Comparison of ENCODE assay signal across 8 cellular contexts in the genomic region with DNA sequence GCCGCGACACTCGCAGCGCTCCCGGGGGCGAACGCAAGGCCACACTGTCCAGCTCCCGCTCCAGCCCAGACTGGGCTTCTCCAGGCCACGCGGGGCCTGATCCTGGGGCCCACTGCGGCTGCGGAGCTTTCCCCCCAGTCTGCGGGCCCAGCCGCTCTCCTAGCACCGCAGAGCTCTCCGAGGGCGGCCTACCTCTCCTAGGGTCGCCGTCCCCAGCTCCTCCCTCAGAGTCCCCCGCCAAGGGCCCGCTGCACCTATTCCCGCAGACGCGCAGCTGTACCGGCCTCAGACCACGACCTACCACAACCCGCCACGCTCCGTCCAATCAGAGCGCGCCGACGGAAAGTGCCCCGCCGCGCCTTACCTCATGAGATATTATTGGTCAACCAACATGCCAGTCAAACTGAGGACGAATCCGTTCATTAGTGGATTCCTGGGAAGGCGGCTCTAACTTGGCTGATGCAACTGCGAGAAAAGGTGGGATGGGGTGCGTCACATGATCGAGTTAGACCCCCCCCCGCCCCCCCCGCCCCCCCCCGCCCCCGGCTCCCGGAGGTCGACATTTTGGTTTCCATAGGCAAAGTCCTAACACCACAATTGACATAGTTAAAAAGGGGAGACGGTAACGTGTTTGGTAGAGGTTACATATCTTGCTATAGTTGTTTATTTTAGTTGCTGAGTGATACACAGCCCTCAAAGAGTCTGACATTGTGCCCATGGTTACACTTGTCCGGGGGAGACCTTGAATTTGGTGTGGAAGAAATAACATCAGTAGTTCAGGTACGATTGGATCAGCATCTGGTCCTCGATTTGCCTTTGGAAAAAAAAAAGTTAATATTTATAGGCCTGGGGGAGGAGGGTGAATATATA. TPM values are rescaled to one million over a fixed set of nuclear protein-coding genes. Genes with fewer than 3 reads are reported as not detected.
DNase-seq lines count a peak whose midpoint lies in the region; ATAC-seq and TF ChIP-seq lines count a peak whose summit lies in the region.

A gene (minus strand): TSS at position 278 of the 870 bp plus-strand sequence. CDS start 6,743 bp downstream, outside the sequence.

- H3K14ac ChIP-seq in trophoblast cell (ENCODE audit: low read length): peak within 1 kb of the TSS; percentile 93

- H3K4me1 ChIP-seq in adipocyte (ENCODE audit: control insufficient read depth, insufficient read depth, low read length) (peaks cover 9% of the 10 kb centered on the region), cardiac muscle cell (ENCODE audit: low read depth) (no peaks in the 10 kb centered on the region), trophoblast cell (ENCODE audit: control insufficient read depth in 1 of 2, insufficient read depth in 2 of 2, low read length in 2 of 2) (no peaks in the 10 kb centered on the region), transverse colon (peaks cover 5 to 25% (median 15%) of the 10 kb centered on the region in 4 donors)

- ATAC-seq in HG02763 (IDR thresholded peaks at IDR 0.05; ENCODE audit: unreplicated experiment): peak; percentile 97

- peak within 1 kb of the TSS; percentile 65 for H3K4me2 ChIP-seq in trophoblast cell (ENCODE audit: low read length)

- H3K27ac ChIP-seq in cardiac muscle cell (peak within 1 kb of the TSS; percentile 88), trophoblast cell (ENCODE audit: low read depth, low read length) (peak within 1 kb of the TSS; percentile 90), transverse colon (peak within 1 kb of the TSS; percentile 91 to 98 (median 96))

- TF ChIP-seq POLR2A in transverse colon (IDR thresholded peaks at IDR 0.05): peak; percentile 97

- peak within 1 kb of the TSS; percentile 100 for H3K9ac ChIP-seq in adipocyte (ENCODE audit: low read length)
- peak within 1 kb of the TSS; percentile 72 for H3K9ac ChIP-seq in trophoblast cell (ENCODE audit: low read length)

- peak within 1 kb of the TSS; percentile 84 for H4K8ac ChIP-seq in trophoblast cell (ENCODE audit: low read depth, low read length)

- peaks cover 15% of the 10 kb centered on the region for H3K79me2 ChIP-seq in trophoblast cell (ENCODE audit: control insufficient read depth, insufficient read depth, low read length, poor library complexity)

- H2AK5ac ChIP-seq in trophoblast cell (ENCODE audit: low read length): peak within 1 kb of the TSS; percentile 81

- TF ChIP-seq EP300 in transverse colon (IDR thresholded peaks at IDR 0.05; ENCODE audit: low read depth): no peak

- H3K79me1 ChIP-seq in trophoblast cell (ENCODE audit: low read length): peaks cover 16% of the 10 kb centered on the region

- H3K4me3 ChIP-seq in GM12865 (ENCODE audit: low read depth, low read length) (peak within 1 kb of the TSS; percentile 88), adipocyte (ENCODE audit: low read length) (peak within 1 kb of the TSS; percentile 98), cardiac muscle cell (peak within 1 kb of the TSS; percentile 39), trophoblast cell (ENCODE audit: low read depth, low read length) (peak within 1 kb of the TSS; percentile 81), transverse colon (peak within 1 kb of the TSS; percentile 63 to 91 (median 78))

- in situ Hi-C loops in transverse colon (cut with MboI; ENCODE audit: low pct_ligation_motif_present in 1 of 4, low pct_unique_long_range_greater_than_20kb in 1 of 4, low sequenced_read_pairs in 3 of 4): no loop called here

- H3K27me3 ChIP-seq in adipocyte (replicated peaks; ENCODE audit: control insufficient read depth, insufficient read depth, low read length) (no peaks in the 10 kb centered on the region), cardiac muscle cell (no peaks in the 10 kb centered on the region), trophoblast cell (ENCODE audit: insufficient read depth, low read length) (no peaks in the 10 kb centered on the region), transverse colon (no peaks in the 10 kb centered on the region)

- H3K36me3 ChIP-seq in adipocyte (ENCODE audit: control insufficient read depth, insufficient read depth, low read length, severe bottlenecking): peaks cover 10% of the 10 kb centered on the region
- peaks cover 3% of the 10 kb centered on the region for H3K36me3 ChIP-seq in cardiac muscle cell
- H3K36me3 ChIP-seq in trophoblast cell (ENCODE audit: control insufficient read depth in 1 of 2, insufficient read depth in 2 of 2, low read length in 2 of 2): peaks cover 6 to 7% of the 10 kb centered on the region in 2 experiments
- H3K36me3 ChIP-seq in transverse colon: no peaks in the 10 kb centered on the region

- peak within 1 kb of the TSS; percentile 71 for H2BK5ac ChIP-seq in trophoblast cell (ENCODE audit: low read depth, low read length, poor library complexity)

- intact Hi-C loops in transverse colon (cut with DNase I; ENCODE audit: low total_unique reads): loop anchor here (5.0 kb wide), 1 partner anchor 1152 kb away; no protein-coding TSS in a partner anchor

- peak; percentile 100 for DNase-seq in GM12865 (ENCODE audit: low read depth)
- peak; percentile 96 for DNase-seq in NCI-H1417 treated with DMSO at 0.1 percent for 48 hours (lab: John Stamatoyannopoulos, UW)
- DNase-seq in SW480 (ENCODE audit: low spot score): peak; percentile 99
- peak; percentile 100 for DNase-seq in adipocyte (ENCODE audit: low read depth)
- peak; percentile 99 to 100 for DNase-seq in cardiac muscle cell (ENCODE audit: low read depth in 1 of 2, low spot score in 1 of 2)
- DNase-seq in trophoblast cell: peak; percentile 96 to 100
- peak; percentile 97 for DNase-seq in transverse colon

- peak within 1 kb of the TSS; percentile 69 for H3K18ac ChIP-seq in trophoblast cell (ENCODE audit: low read length)

- WGBS in trophoblast cell (ENCODE audit: extremely low coverage, insufficient coverage, insufficient read length): no CpG with 5 or more reads among the region's 53 CpGs
- 1 to 5% methylated on average over 8 to 45 of the region's 53 CpGs for WGBS in transverse colon (ENCODE audit: low coverage in 1 of 2), 2 donors

- peak within 1 kb of the TSS; percentile 78 for H4K12ac ChIP-seq in trophoblast cell (ENCODE audit: low read depth, low read length)

- H2BK12ac ChIP-seq in trophoblast cell (ENCODE audit: low read length): peak within 1 kb of the TSS; percentile 95

- H2BK120ac ChIP-seq in trophoblast cell (ENCODE audit: insufficient read depth, low read length, poor library complexity): peak within 1 kb of the TSS; percentile 88

- H4K91ac ChIP-seq in trophoblast cell (ENCODE audit: low read depth, low read length): peak within 1 kb of the TSS; percentile 88

- peak within 1 kb of the TSS; percentile 87 for H3K4ac ChIP-seq in trophoblast cell (ENCODE audit: low read depth, low read length)

- no peak within 1 kb of the TSS for H3K23ac ChIP-seq in trophoblast cell (ENCODE audit: low read length)

- no peak for TF ChIP-seq CTCF in GM12865 (IDR thresholded peaks at IDR 0.05; ENCODE audit: insufficient read depth, low read depth, low read length, missing control alignments)
- no peak for TF ChIP-seq CTCF in cardiac muscle cell (IDR thresholded peaks at IDR 0.05; ENCODE audit: low read depth, low read length)
- TF ChIP-seq CTCF in transverse colon (IDR thresholded peaks at IDR 0.05): peak in 2 of 5 experiments; percentile 24 to 26

- peak within 1 kb of the TSS; percentile 70 for H2AFZ ChIP-seq in trophoblast cell (ENCODE audit: insufficient read depth, low read length, poor library complexity)

- H3K9me3 ChIP-seq in adipocyte (ENCODE audit: control insufficient read depth, low read length): no peaks in the 10 kb centered on the region
- H3K9me3 ChIP-seq in cardiac muscle cell (ENCODE audit: low read depth): no peaks in the 10 kb centered on the region
- no peaks in the 10 kb centered on the region for H3K9me3 ChIP-seq in trophoblast cell (ENCODE audit: insufficient read depth, low read depth, low read length)
- no peaks in the 10 kb centered on the region for H3K9me3 ChIP-seq in transverse colon

RNA-seq across cellular contexts. Expression of the gene that starts here (rescaled TPM):
- total RNA-seq in cardiac muscle cell: 74.6 and 81.4 TPM in 2 replicates
- 102 and 114 TPM in 2 replicates for polyA plus RNA-seq in cardiac muscle cell
- 82.2 and 83.9 TPM in 2 replicates for polyA plus RNA-seq in trophoblast cell (2013)
- total RNA-seq in transverse colon: 10 to 100 TPM; 38.5 to 77.5 (median 54.6) TPM

Comparison
In these comparisons a context has a peak if more than half of its experiments do, and no peak if none do; other contexts are left out.
1. Peak in every context shown above with its lines: DNase-seq, ATAC-seq, H3K4me3 ChIP-seq and H3K27ac ChIP-seq.
2. H3K4me3 ChIP-seq: peak in every context shown above with its lines; median percentile 98 in adipocyte; 88 in GM12865; 81 in trophoblast cell; 78 in transverse colon; 39 in cardiac muscle cell.